Comparison of ENCODE assay signal across 10 cellular contexts in genomic region chr12:57603323-57603722, GRCh38. TPM values are rescaled to one million over a fixed set of nuclear protein-coding genes. Genes with fewer than 3 reads are reported as not detected.
DNase-seq lines count a peak whose midpoint lies in the region; ATAC-seq and TF ChIP-seq lines count a peak whose summit lies in the region.
"Had no signal": no experiment of that assay in that cellular context is flagged by ENCODE, and none has a peak within 500 bp of the region (broad histone marks: within the 10 kb centered on the region; RNA-seq: fewer than 3 reads in every experiment).

No MANE protein-coding gene starts in this region.

- peaks cover 6% of the 10 kb centered on the region for H3K4me1 ChIP-seq in right cardiac atrium (ENCODE audit: control insufficient read depth, insufficient read depth, low read length)

- TF ChIP-seq CTCF in nephron progenitor cell (IDR thresholded peaks at IDR 0.05): no peak

- peak overlapping the region; percentile 89 for H3K27ac Mint-ChIP-seq in central memory CD8-positive, alpha-beta T cell (ENCODE audit: low read depth)
- H3K27ac Mint-ChIP-seq in nephron progenitor cell: no peak overlapping the region

- no peaks in the 10 kb centered on the region for H3K9me3 Mint-ChIP-seq in central memory CD8-positive, alpha-beta T cell
- no peaks in the 10 kb centered on the region for H3K9me3 Mint-ChIP-seq in nephron progenitor cell

- H3K9me3 ChIP-seq in right cardiac atrium (ENCODE audit: control insufficient read depth, low read length): no peaks in the 10 kb centered on the region

- peaks cover 23% of the 10 kb centered on the region for H3K36me3 Mint-ChIP-seq in central memory CD8-positive, alpha-beta T cell (ENCODE audit: insufficient read depth)
- peaks cover 30% of the 10 kb centered on the region for H3K36me3 Mint-ChIP-seq in nephron progenitor cell (ENCODE audit: low read depth)

- no peak for ATAC-seq in right cardiac atrium
- ATAC-seq in Right ventricle myocardium superior (ENCODE audit: poor library complexity): no peak
- peak; percentile 71 for ATAC-seq in central memory CD8-positive, alpha-beta T cell (replicated peaks; ENCODE audit: extremely low read depth, poor library complexity, severe bottlenecking)
- no peak for ATAC-seq in GM19452 (IDR thresholded peaks at IDR 0.05; ENCODE audit: unreplicated experiment)
- no peak for ATAC-seq in GM19035 (IDR thresholded peaks at IDR 0.05; ENCODE audit: unreplicated experiment)

- H3K4me1 Mint-ChIP-seq in central memory CD8-positive, alpha-beta T cell: peaks cover 38% of the 10 kb centered on the region
- H3K4me1 Mint-ChIP-seq in nephron progenitor cell: peaks cover 23% of the 10 kb centered on the region

- peak overlapping the region; percentile 79 for H3K4me3 Mint-ChIP-seq in central memory CD8-positive, alpha-beta T cell
- H3K4me3 Mint-ChIP-seq in nephron progenitor cell: peak overlapping the region; percentile 85

- peak overlapping the region; percentile 93 for H3K27ac ChIP-seq in right cardiac atrium (ENCODE audit: low read length)

- WGBS in right cardiac atrium: 45% methylated on average over 2 of the region's 2 CpGs

- in situ Hi-C loops in G401 (cut with HindIII; ENCODE audit: low sequenced_read_pairs): no loop called here

- DNase-seq in right cardiac atrium (no peak), Right ventricle myocardium superior (no peak), nephron progenitor cell (no peak), G401 (ENCODE audit: low spot score) (no peak), AG08395 (ENCODE audit: low spot score) (no peak)
- no peak for DNase-seq in central memory CD8-positive, alpha-beta T cell (ENCODE audit: low spot score in 2 of 2)
- DNase-seq: NCI-H748 treated with DMSO at 0.1 percent for 48 hours had no signal

- no peak overlapping the region for H3K4me3 ChIP-seq in right cardiac atrium (ENCODE audit: low read length)

- intact Hi-C loops in right cardiac atrium (cut with DNase I): no loop called here
- intact Hi-C loops in Right ventricle myocardium superior (cut with DNase I): no loop called here

- H3K27me3 ChIP-seq in right cardiac atrium (ENCODE audit: control insufficient read depth, insufficient read depth): no peaks in the 10 kb centered on the region

- no peaks in the 10 kb centered on the region for H3K27me3 Mint-ChIP-seq in central memory CD8-positive, alpha-beta T cell
- peaks cover 21% of the 10 kb centered on the region for H3K27me3 Mint-ChIP-seq in nephron progenitor cell (ENCODE audit: low read depth, poor library complexity)

RNA-seq across cellular contexts. Expression of gene DTX3, which starts 1.3 kb away (rescaled TPM):
- 10 to 100 TPM; 29.3 to 44.6 (median 38.1) TPM for total RNA-seq in right cardiac atrium
- 28.9 TPM for polyA plus RNA-seq in right cardiac atrium
- total RNA-seq in Right ventricle myocardium superior: 21.7 TPM
- total RNA-seq in G401 (2014; rRNA removed; shearing (Covaris generic)): 21.9 and 23.0 TPM in 2 replicates

RNA-seq across cellular contexts. Expression of gene ARHGEF25, which starts 7.9 kb away (rescaled TPM):
- total RNA-seq in right cardiac atrium: 10 to 100 TPM; 14.0 to 22.6 (median 18.1) TPM
- 21.3 TPM for polyA plus RNA-seq in right cardiac atrium
- total RNA-seq in Right ventricle myocardium superior: 14.3 TPM
- total RNA-seq in G401 (2014; rRNA removed; shearing (Covaris generic)): 4.6 and 5.7 TPM in 2 replicates

RNA-seq across cellular contexts. Expression of gene PIP4K2C, which starts 12.3 kb away (rescaled TPM):
- total RNA-seq in right cardiac atrium: 10 to 100 TPM; 14.9 to 17.1 (median 15.6) TPM
- 8.7 TPM for polyA plus RNA-seq in right cardiac atrium
- 12.4 TPM for total RNA-seq in Right ventricle myocardium superior
- 19.4 and 25.2 TPM in 2 replicates for total RNA-seq in G401 (2014; rRNA removed; shearing (Covaris generic))

RNA-seq across cellular contexts. Expression of gene B4GALNT1, which starts 29.7 kb away (rescaled TPM):
- 1 to 10 TPM; 1.2 to 2.5 (median 2.2) TPM for total RNA-seq in right cardiac atrium
- 3.3 TPM for polyA plus RNA-seq in right cardiac atrium
- total RNA-seq in Right ventricle myocardium superior: 5.6 TPM
- total RNA-seq in G401 (2014; rRNA removed; shearing (Covaris generic)): 12.4 and 19.8 TPM in 2 replicates

RNA-seq across cellular contexts. Expression of gene KIF5A, which starts 53.5 kb away (rescaled TPM):
- total RNA-seq in right cardiac atrium (under 1 TPM; 0.09 to 0.31 (median 0.20) TPM), Right ventricle myocardium superior (0.08 TPM)
- 0.20 TPM for polyA plus RNA-seq in right cardiac atrium
- not detected in 2 replicates for total RNA-seq in G401 (2014; rRNA removed; shearing (Covaris generic))
- total RNA-seq: myocyte had no signal
